Comparison of ENCODE assay signal across 14 cellular contexts in the genomic region with DNA sequence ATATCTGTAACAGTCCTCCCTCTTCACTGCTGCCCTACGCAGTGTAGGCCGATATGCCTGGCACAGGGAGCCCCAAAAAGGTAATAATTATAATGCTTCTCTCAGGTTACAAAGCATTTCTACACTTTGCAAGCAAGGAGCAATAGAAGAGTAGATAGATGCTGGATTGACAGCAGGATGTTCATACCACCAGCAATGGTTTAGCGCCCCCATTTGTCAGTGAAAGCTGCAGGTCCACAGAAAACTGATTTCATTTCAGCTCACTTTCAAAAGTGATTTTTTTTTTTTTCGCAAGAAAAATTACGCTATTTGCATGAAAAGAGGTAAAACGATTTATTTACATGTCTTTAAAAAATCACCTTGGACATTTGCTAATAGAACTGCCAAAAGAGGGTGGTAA. TPM values are rescaled to one million over a fixed set of nuclear protein-coding genes. Genes with fewer than 3 reads are reported as not detected.
DNase-seq lines count a peak whose midpoint lies in the region; ATAC-seq and TF ChIP-seq lines count a peak whose summit lies in the region.
"Had no signal": no experiment of that assay in that cellular context is flagged by ENCODE, and none has a peak within 500 bp of the region (broad histone marks: within the 10 kb centered on the region; RNA-seq: fewer than 3 reads in every experiment).

No MANE protein-coding gene starts in this region.

- no peak overlapping the region for H3K27ac Mint-ChIP-seq in activated naive CD4-positive, alpha-beta T cell treated with anti-CD3 and anti-CD28 coated beads for 36 hours
- no peak overlapping the region for H3K27ac Mint-ChIP-seq in nephron progenitor cell
- H3K27ac Mint-ChIP-seq in stimulated activated effector memory CD8-positive, alpha-beta T cell treated with anti-CD3 and anti-CD28 coated beads, Interleukin-12 subunit alpha, Interleukin-12 subunit beta, amount 100 ng/mL, for 72 hours: no peak overlapping the region

- no peaks in the 10 kb centered on the region for H4K20me1 ChIP-seq in PC-3 (ENCODE audit: low read length)

- H3K27ac ChIP-seq in PC-3 (ENCODE audit: low read length) (no peak overlapping the region), upper lobe of right lung (no peak overlapping the region)
- H3K27ac ChIP-seq: left lung, skin epidermis had no signal

- ATAC-seq in PC-3 (0 out of 2 replicates have a peak, but pooled peaks have one; percentile 37), upper lobe of right lung (no peak), GM21786 (IDR thresholded peaks at IDR 0.05; ENCODE audit: unreplicated experiment) (no peak)
- ATAC-seq in stimulated activated effector memory CD8-positive, alpha-beta T cell treated with anti-CD3 and anti-CD28 coated beads, Interleukin-12 subunit alpha, Interleukin-12 subunit beta, amount 100 ng/mL, for 72 hours: no peak
- ATAC-seq: activated T-cell treated with anti-CD3 and anti-CD28 coated beads, Interleukin-2, amount 50 U/mL, for 72 hours; left lung had no signal

- no peaks in the 10 kb centered on the region for H3K9me2 ChIP-seq in PC-3 (replicated peaks; ENCODE audit: low read length)

- H3K9me3 Mint-ChIP-seq in activated naive CD4-positive, alpha-beta T cell treated with anti-CD3 and anti-CD28 coated beads for 36 hours: no peaks in the 10 kb centered on the region
- H3K9me3 Mint-ChIP-seq in nephron progenitor cell: no peaks in the 10 kb centered on the region
- no peaks in the 10 kb centered on the region for H3K9me3 Mint-ChIP-seq in stimulated activated effector memory CD8-positive, alpha-beta T cell treated with anti-CD3 and anti-CD28 coated beads, Interleukin-12 subunit alpha, Interleukin-12 subunit beta, amount 100 ng/mL, for 72 hours
- H3K9me3 Mint-ChIP-seq: activated T-cell treated with anti-CD3 and anti-CD28 coated beads, Interleukin-2, amount 50 U/mL, for 72 hours had no signal

- intact Hi-C loops in activated naive CD4-positive, alpha-beta T cell treated with anti-CD3 and anti-CD28 coated beads for 36 hours (cut with micrococcal nuclease): loop anchor here (1.0 kb wide), 1 partner anchor 111 kb away; a partner anchor contains a TSS
- intact Hi-C loops in PC-3 (cut with micrococcal nuclease): loop anchor here (1.0 to 5.0 kb wide), 2 partner anchors 61 to 110 kb away; no protein-coding TSS in a partner anchor
- intact Hi-C loops in upper lobe of right lung (cut with DNase I): no loop called here

- no peak overlapping the region for H2AFZ ChIP-seq in PC-3 (ENCODE audit: low read length)

- peaks cover 2% of the 10 kb centered on the region for H3K36me3 Mint-ChIP-seq in activated naive CD4-positive, alpha-beta T cell treated with anti-CD3 and anti-CD28 coated beads for 36 hours (ENCODE audit: low read depth)
- peaks cover 15% of the 10 kb centered on the region for H3K36me3 Mint-ChIP-seq in nephron progenitor cell (ENCODE audit: low read depth)
- H3K36me3 Mint-ChIP-seq in stimulated activated effector memory CD8-positive, alpha-beta T cell treated with anti-CD3 and anti-CD28 coated beads, Interleukin-12 subunit alpha, Interleukin-12 subunit beta, amount 100 ng/mL, for 72 hours: peaks cover 33% of the 10 kb centered on the region

- POLR2A ChIA-PET in PC-3 (lab: Charles Lee; ENCODE audit: unreplicated experiment): no interaction called here

- H3K4me2 ChIP-seq in PC-3 (ENCODE audit: low read length): no peak overlapping the region

- H3K9ac ChIP-seq in PC-3 (ENCODE audit: low read length): no peak overlapping the region

- BruUV-seq in PC-3 (replicated peaks; lab: Mats Ljungman, UMichigan): no TSS peak

- H3K4me1 Mint-ChIP-seq in activated naive CD4-positive, alpha-beta T cell treated with anti-CD3 and anti-CD28 coated beads for 36 hours (ENCODE audit: low read depth): peaks cover 10% of the 10 kb centered on the region
- H3K4me1 Mint-ChIP-seq in nephron progenitor cell: no peaks in the 10 kb centered on the region
- no peaks in the 10 kb centered on the region for H3K4me1 Mint-ChIP-seq in stimulated activated effector memory CD8-positive, alpha-beta T cell treated with anti-CD3 and anti-CD28 coated beads, Interleukin-12 subunit alpha, Interleukin-12 subunit beta, amount 100 ng/mL, for 72 hours

- H3K27me3 ChIP-seq in PC-3 (ENCODE audit: low read length) (no peaks in the 10 kb centered on the region), upper lobe of right lung (no peaks in the 10 kb centered on the region)
- H3K27me3 ChIP-seq: left lung had no signal

- no peak overlapping the region for H3K4me3 Mint-ChIP-seq in activated naive CD4-positive, alpha-beta T cell treated with anti-CD3 and anti-CD28 coated beads for 36 hours
- no peak overlapping the region for H3K4me3 Mint-ChIP-seq in nephron progenitor cell
- no peak overlapping the region for H3K4me3 Mint-ChIP-seq in stimulated activated effector memory CD8-positive, alpha-beta T cell treated with anti-CD3 and anti-CD28 coated beads, Interleukin-12 subunit alpha, Interleukin-12 subunit beta, amount 100 ng/mL, for 72 hours
- H3K4me3 Mint-ChIP-seq: activated T-cell treated with anti-CD3 and anti-CD28 coated beads, Interleukin-2, amount 50 U/mL, for 72 hours had no signal

- H3K79me2 ChIP-seq in PC-3 (ENCODE audit: low read length): no peaks in the 10 kb centered on the region

- DNase-seq in activated naive CD4-positive, alpha-beta T cell treated with anti-CD3 and anti-CD28 coated beads for 36 hours: peak; percentile 37
- DNase-seq in activated naive CD4-positive, alpha-beta T cell treated with Interleukin-2 at 50 U/mL for 16 hours: no peak
- DNase-seq in PC-3 (peak; percentile 31), fibroblast of gingiva (ENCODE audit: low read depth) (peak; percentile 14), upper lobe of right lung (no peak), nephron progenitor cell (no peak)
- no peak for DNase-seq in stimulated activated effector memory CD8-positive, alpha-beta T cell treated with anti-CD3 and anti-CD28 coated beads, Interleukin-12 subunit alpha, Interleukin-12 subunit beta, amount 100 ng/mL, for 72 hours (ENCODE audit: low spot score in 2 of 2)
- DNase-seq: activated T-cell treated with anti-CD3 and anti-CD28 coated beads, Interleukin-2, amount 50 U/mL, for 72 hours; effector CD4-positive, alpha-beta T cell; Kasumi-1; left lung; stimulated activated naive CD4-positive, alpha-beta T cell had no signal

- H3K9me3 ChIP-seq in PC-3 (ENCODE audit: low read length): no peaks in the 10 kb centered on the region
- no peaks in the 10 kb centered on the region for H3K9me3 ChIP-seq in upper lobe of right lung
- H3K9me3 ChIP-seq: left lung had no signal

- peak; percentile 56 for TF ChIP-seq CTCF in PC-3 (conservative IDR thresholded peaks at IDR 0.05; ENCODE audit: low read depth, low read length)
- TF ChIP-seq CTCF in upper lobe of right lung (IDR thresholded peaks at IDR 0.05): peak; percentile 12
- TF ChIP-seq CTCF in nephron progenitor cell (IDR thresholded peaks at IDR 0.05): no peak

- H3K4me3 ChIP-seq in PC-3 (ENCODE audit: low read length) (no peak overlapping the region), upper lobe of right lung (no peak overlapping the region)
- H3K4me3 ChIP-seq: left lung, skin epidermis had no signal

- no peaks in the 10 kb centered on the region for H3K4me1 ChIP-seq in PC-3 (ENCODE audit: insufficient read depth, low read length)
- H3K4me1 ChIP-seq in upper lobe of right lung: no peaks in the 10 kb centered on the region
- H3K4me1 ChIP-seq: left lung had no signal

- H3K27me3 Mint-ChIP-seq in activated naive CD4-positive, alpha-beta T cell treated with anti-CD3 and anti-CD28 coated beads for 36 hours (ENCODE audit: low read depth): no peaks in the 10 kb centered on the region
- H3K27me3 Mint-ChIP-seq in nephron progenitor cell (ENCODE audit: low read depth, poor library complexity): no peaks in the 10 kb centered on the region

- CTCF ChIA-PET in activated naive CD4-positive, alpha-beta T cell treated with anti-CD3 and anti-CD28 coated beads for 36 hours (lab: Charles Lee): no interaction called here
- CTCF ChIA-PET in PC-3 (lab: Charles Lee): no interaction called here

- H3K36me3 ChIP-seq in PC-3 (ENCODE audit: low read depth, low read length) (no peaks in the 10 kb centered on the region), upper lobe of right lung (peaks cover 17% of the 10 kb centered on the region)

- no peaks in the 10 kb centered on the region for H3F3A ChIP-seq in PC-3 (ENCODE audit: low read length, unreplicated experiment)

RNA-seq across cellular contexts. Expression of a gene that starts 34.5 kb away (rescaled TPM):
- total RNA-seq in activated naive CD4-positive, alpha-beta T cell treated with anti-CD3 and anti-CD28 coated beads for 36 hours: 10 to 100 TPM; 35.7 to 36.6 TPM
- total RNA-seq in PC-3 (2014; rRNA removed) (10.6 and 13.9 TPM in 2 replicates), upper lobe of right lung (18.9 TPM)

Comparison
In these comparisons a context has a peak if more than half of its experiments do, and no peak if none do; other contexts are left out.
1. DNase-seq: peak in activated naive CD4-positive, alpha-beta T cell treated with anti-CD3 and anti-CD28 coated beads for 36 hours (single experiment), PC-3 (single experiment) and fibroblast of gingiva (single experiment); none in activated naive CD4-positive, alpha-beta T cell treated with Interleukin-2 at 50 U/mL for 16 hours (single experiment), upper lobe of right lung (single experiment), nephron progenitor cell (single experiment) and stimulated activated effector memory CD8-positive, alpha-beta T cell treated with anti-CD3 and anti-CD28 coated beads, Interleukin-12 subunit alpha, Interleukin-12 subunit beta, amount 100 ng/mL, for 72 hours (0 of 2).